In the genomic region with DNA sequence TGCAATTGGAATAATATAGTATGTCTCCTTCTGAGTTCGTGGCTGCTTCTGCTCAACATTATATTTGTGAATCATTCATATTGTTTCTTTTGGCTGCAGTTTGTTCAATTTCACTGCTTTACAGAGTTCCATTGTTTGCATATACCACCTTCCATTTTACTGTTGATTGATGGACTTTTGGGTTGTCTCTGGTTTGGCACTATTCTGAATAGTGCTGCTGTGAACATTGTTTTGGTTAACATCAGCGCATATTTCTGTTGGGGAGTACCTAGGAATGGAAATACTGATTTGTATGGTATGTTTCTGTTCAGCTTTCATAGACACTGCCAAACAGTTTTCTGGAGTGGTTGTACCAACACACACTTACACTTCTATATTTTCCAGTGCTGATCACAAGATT, we compare ENCODE assay signal across 22 cellular contexts.
"Had no signal": no experiment of that assay in that cellular context is flagged by ENCODE, and none has a peak within 500 bp of the region (broad histone marks: within the 10 kb centered on the region; RNA-seq: fewer than 3 reads in every experiment).

No MANE protein-coding gene starts in this region.

- H3K27me3 ChIP-seq: MG63, SJSA1 had no signal

- DNase-seq: Karpas-422, KG1, MG63, NCI-H1092, NCI-H1105 treated with DMSO at 0.1 percent for 48 hours, NCI-H1417 treated with DMSO at 0.1 percent for 48 hours, NCI-H146, NCI-H1694 treated with DMSO at 0.1 percent for 48 hours, NCI-H1930, NCI-H2081, NCI-H2107, NCI-H2227 treated with DMSO at 0.1 percent for 48 hours, NCI-H524, NCI-H526 treated with DMSO at 0.1 percent for 48 hours, NCI-H774, Right ventricle myocardium superior, RPMI8226, SIG-M5 had no signal

- H3K36me3 ChIP-seq: MG63, SJSA1 had no signal

- H3K4me1 ChIP-seq: SJSA1 had no signal

- H3K27ac ChIP-seq: HL-60, SJSA1, SK-N-MC had no signal

- H3K4me3 ChIP-seq: MG63, SJSA1, SK-N-MC had no signal

- FAIRE-seq: RCC 7860 had no signal
